Comparison of ENCODE assay signal across 20 cellular contexts in genomic region chr10:5608608-5609270, GRCh38. TPM values are rescaled to one million over a fixed set of nuclear protein-coding genes. Genes with fewer than 3 reads are reported as not detected.
A peak's percentile ranks its signal among the peaks of the same experiment; 100 is the strongest.
DNase-seq lines count a peak whose midpoint lies in the region; ATAC-seq and TF ChIP-seq lines count a peak whose summit lies in the region.
"Had no signal": no experiment of that assay in that cellular context is flagged by ENCODE, and none has a peak within 500 bp of the region (broad histone marks: within the 10 kb centered on the region; RNA-seq: fewer than 3 reads in every experiment).

No MANE protein-coding gene starts in this region.

- no peak overlapping the region for H2AK5ac ChIP-seq in mesendoderm (ENCODE audit: low read length)

- no peak overlapping the region for H3K4me3 ChIP-seq in muscle layer of duodenum (ENCODE audit: low read depth in 1 of 2, low read length in 2 of 2)
- no peak overlapping the region for H3K4me3 ChIP-seq in mesendoderm (ENCODE audit: low read length)
- H3K4me3 ChIP-seq: colonic mucosa had no signal

- no peak for TF ChIP-seq CTCF in type B pancreatic cell (conservative IDR thresholded peaks at IDR 0.05)

- peak overlapping the region; percentile 40 for H3K27ac Mint-ChIP-seq in type B pancreatic cell
- H3K27ac Mint-ChIP-seq: activated CD8-positive, alpha-beta memory T cell treated with anti-CD3 and anti-CD28 coated beads, Interleukin-2, amount 10 ng/mL, durations not matched to agents 7 days and 5 days; activated naive CD4-positive, alpha-beta T cell treated with anti-CD3 and anti-CD28 coated beads, Interleukin-2, amount 50 U/mL, for 72 hours had no signal

- H3K9me3 ChIP-seq in muscle layer of duodenum (ENCODE audit: control insufficient read depth in 1 of 2, low read length in 2 of 2): no peaks in the 10 kb centered on the region
- H3K9me3 ChIP-seq: BE2C, colonic mucosa had no signal

- H3K27me3 ChIP-seq in muscle layer of duodenum (ENCODE audit: low read depth, low read length) (no peaks in the 10 kb centered on the region), mesendoderm (ENCODE audit: insufficient read depth, low read length, poor library complexity) (no peaks in the 10 kb centered on the region)
- H3K27me3 ChIP-seq: BE2C, colonic mucosa had no signal

- no peak overlapping the region for H3K4me2 ChIP-seq in mesendoderm (ENCODE audit: low read length)
- H3K4me2 ChIP-seq: KMS-11 had no signal

- H3K18ac ChIP-seq in mesendoderm (ENCODE audit: low read length): no peak overlapping the region

- H2BK15ac ChIP-seq in mesendoderm (replicated peaks; ENCODE audit: low read depth): no peak overlapping the region

- intact Hi-C loops in Right ventricle myocardium inferior (cut with DNase I) (no loop called here), cardiac septum (cut with DNase I) (no loop called here)

- H4K5ac ChIP-seq in mesendoderm (ENCODE audit: low read length): no peak overlapping the region

- H3K27me3 Mint-ChIP-seq in type B pancreatic cell: peaks cover 4% of the 10 kb centered on the region

- H3K27ac ChIP-seq in muscle layer of duodenum (ENCODE audit: low read length) (peak overlapping the region; percentile 67), mesendoderm (ENCODE audit: low read depth, low read length) (no peak overlapping the region)
- H3K27ac ChIP-seq: KMS-11 had no signal

- ATAC-seq in Right ventricle myocardium inferior: no peak
- ATAC-seq: activated CD8-positive, alpha-beta memory T cell treated with anti-CD3 and anti-CD28 coated beads, Interleukin-2, amount 10 ng/mL, durations not matched to agents 7 days and 5 days; activated naive CD4-positive, alpha-beta T cell treated with anti-CD3 and anti-CD28 coated beads, Interleukin-2, amount 50 U/mL, for 72 hours had no signal

- WGBS in mesendoderm (ENCODE audit: extremely low coverage, insufficient coverage, low lambda C conversion rate): no CpG with 5 or more reads among the region's 12 CpGs

- H3K9ac ChIP-seq in mesendoderm (ENCODE audit: low read length): no peak overlapping the region
- H3K9ac ChIP-seq: KMS-11 had no signal

- H2BK5ac ChIP-seq in mesendoderm (ENCODE audit: low read length): no peak overlapping the region

- peaks cover 0 to 1% of the 10 kb centered on the region in 2 donors for H3K4me1 ChIP-seq in muscle layer of duodenum (ENCODE audit: control insufficient read depth in 1 of 2, insufficient read depth in 2 of 2, low read length in 2 of 2)
- no peaks in the 10 kb centered on the region for H3K4me1 ChIP-seq in mesendoderm (ENCODE audit: control insufficient read depth, low read depth, low read length)
- H3K4me1 ChIP-seq: BE2C had no signal

- peak overlapping the region; percentile 40 for H3K4me3 Mint-ChIP-seq in type B pancreatic cell
- H3K4me3 Mint-ChIP-seq: activated CD8-positive, alpha-beta memory T cell treated with anti-CD3 and anti-CD28 coated beads, Interleukin-2, amount 10 ng/mL, durations not matched to agents 7 days and 5 days had no signal

- no peaks in the 10 kb centered on the region for H3K9me3 Mint-ChIP-seq in type B pancreatic cell
- H3K9me3 Mint-ChIP-seq: activated naive CD4-positive, alpha-beta T cell treated with anti-CD3 and anti-CD28 coated beads, Interleukin-2, amount 50 U/mL, for 72 hours had no signal

- no peak overlapping the region for H3K23ac ChIP-seq in mesendoderm (ENCODE audit: low read length)

- H3K36me3 ChIP-seq in muscle layer of duodenum (ENCODE audit: control insufficient read depth in 1 of 2, insufficient read depth in 2 of 2, low read length in 2 of 2) (no peaks in the 10 kb centered on the region), mesendoderm (ENCODE audit: control insufficient read depth, insufficient read depth, low read length) (no peaks in the 10 kb centered on the region)
- H3K36me3 ChIP-seq: BE2C, colonic mucosa had no signal

- no peak overlapping the region for H4K8ac ChIP-seq in mesendoderm (ENCODE audit: low read depth, low read length)

- peaks cover 4% of the 10 kb centered on the region for H3K36me3 Mint-ChIP-seq in type B pancreatic cell
- H3K36me3 Mint-ChIP-seq: activated CD8-positive, alpha-beta memory T cell treated with anti-CD3 and anti-CD28 coated beads, Interleukin-2, amount 10 ng/mL, durations not matched to agents 7 days and 5 days; activated naive CD4-positive, alpha-beta T cell treated with anti-CD3 and anti-CD28 coated beads, Interleukin-2, amount 50 U/mL, for 72 hours had no signal

- H3K79me2 ChIP-seq in mesendoderm (ENCODE audit: control insufficient read depth, insufficient read depth, low read length): no peaks in the 10 kb centered on the region

- no peak overlapping the region for H3K4ac ChIP-seq in mesendoderm (ENCODE audit: low read depth, low read length)

- no peak overlapping the region for H2BK120ac ChIP-seq in mesendoderm (ENCODE audit: low read depth, low read length)

- DNase-seq in Right ventricle myocardium inferior (ENCODE audit: missing footprints) (peak; percentile 54), cardiac septum (ENCODE audit: low spot score) (no peak), epidermal melanocyte (ENCODE audit: insufficient read length, low spot score) (peak; percentile 88), type B pancreatic cell (ENCODE audit: extremely low spot score, unreplicated experiment) (no peak), mesendoderm (no peak), germinal center (ENCODE audit: low spot score) (no peak), HCEC 1CT (no peak)
- DNase-seq: activated CD4-positive, alpha-beta T cell treated with anti-CD3 and anti-CD28 coated beads for 4 hours; activated CD8-positive, alpha-beta memory T cell treated with anti-CD3 and anti-CD28 coated beads, Interleukin-2, amount 10 ng/mL, durations not matched to agents 7 days and 5 days; BE2C; colonic mucosa; COR-L47; hippocampal formation; NCI-H1092; NCI-H2029; NCI-H446; NK-92 treated with Interleukin-12 subunit alpha and Interleukin-12 subunit beta, amount 100 ng/mL, for 24 hours had no signal

- peaks cover 22% of the 10 kb centered on the region for H3K4me1 Mint-ChIP-seq in type B pancreatic cell (ENCODE audit: unreplicated experiment)
- H3K4me1 Mint-ChIP-seq: activated CD8-positive, alpha-beta memory T cell treated with anti-CD3 and anti-CD28 coated beads, Interleukin-2, amount 10 ng/mL, durations not matched to agents 7 days and 5 days had no signal

- H3K56ac ChIP-seq in mesendoderm (ENCODE audit: low read length): no peak overlapping the region

- no peaks in the 10 kb centered on the region for H3K79me1 ChIP-seq in mesendoderm (ENCODE audit: low read length)

RNA-seq across cellular contexts. Expression of gene ASB13, which starts 57.7 kb away (rescaled TPM):
- total RNA-seq in Right ventricle myocardium inferior: 15.4 TPM
- total RNA-seq in cardiac septum: 10.2 TPM
- total RNA-seq in type B pancreatic cell (ENCODE audit: low replicate concordance): 13.9 and 28.2 TPM in 2 replicates
- 4.8 TPM for polyA plus RNA-seq in mesendoderm (2013, experiment 1 of 2)
- 4.4 TPM for polyA plus RNA-seq in mesendoderm (2013, experiment 2 of 2)

Comparison
In these comparisons a context has a peak if more than half of its experiments do, and no peak if none do; other contexts are left out.
1. DNase-seq: peak in Right ventricle myocardium inferior (single experiment) and epidermal melanocyte (single experiment); none in cardiac septum (single experiment), type B pancreatic cell (single experiment), mesendoderm (single experiment), germinal center (single experiment) and HCEC 1CT (single experiment).